ENCODE assay signal across 1 cellular context in genomic region chr7:12951397-12951801, GRCh38.
A peak's percentile ranks its signal among the peaks of the same experiment; 100 is the strongest.
TF ChIP-seq lines count a peak whose summit lies in the region.

No MANE protein-coding gene starts in this region.

TF ChIP-seq in K562, 482 proteins besides CTCF, POLR2A, EP300 and RAD21 (continued from another document and continues in another):
- no peak for TF ChIP-seq CHD7 (IDR thresholded peaks at IDR 0.05; ENCODE audit: low read depth, low read length)
- peak; percentile 24; the same call in 1 of the 2 replicates for TF ChIP-seq BCOR (IDR thresholded peaks at IDR 0.05)
- peak; percentile 95 to 96 for TF ChIP-seq KDM1A (IDR thresholded peaks at IDR 0.05)
- peak; percentile 79 to 91; a peak in 2 of 4 replicates for TF ChIP-seq TRIM24 (IDR thresholded peaks at IDR 0.05)
- TF ChIP-seq KAT2B (IDR thresholded peaks at IDR 0.05; ENCODE audit: low read depth, low read length) = no peak
- peak; percentile 66 for TF ChIP-seq FOS (IDR thresholded peaks at IDR 0.05; ENCODE audit: extremely low read depth, insufficient read length)
- peak in 1 of 2 experiments; percentile 87; a peak in 2 of 4 replicates for TF ChIP-seq ZNF318 (IDR thresholded peaks at IDR 0.05; ENCODE audit: borderline replicate concordance in 1 of 2, low read depth in 1 of 2)
- peak; percentile 12; the same call in 1 of the 2 replicates for TF ChIP-seq RFX1 (IDR thresholded peaks at IDR 0.05)
- peak; percentile 88 for TF ChIP-seq ADNP (tag; IDR thresholded peaks at IDR 0.05)
- TF ChIP-seq ZEB2 (IDR thresholded peaks at IDR 0.05) = peak; percentile 59; the same call in 1 of the 2 replicates
- peak; percentile 50; the same call in 1 of the 2 replicates for TF ChIP-seq NFE2 (IDR thresholded peaks at IDR 0.05; ENCODE audit: low read depth)
- peak; percentile 100 for TF ChIP-seq JUND (IDR thresholded peaks at IDR 0.05; ENCODE audit: borderline replicate concordance, low read depth, low read length)
- peak; percentile 99 for TF ChIP-seq JUND (tag; IDR thresholded peaks at IDR 0.05; ENCODE audit: borderline replicate concordance, low read depth, low read length)
- TF ChIP-seq CBFA2T2 (conservative IDR thresholded peaks at IDR 0.05) = peak; percentile 53; the same call in 1 of the 2 replicates
- TF ChIP-seq ARNT (IDR thresholded peaks at IDR 0.05) = peak in 1 of 2 experiments; percentile 58; a peak in 1 of 4 replicates
- peak; percentile 31 to 85 for TF ChIP-seq AFF1 (IDR thresholded peaks at IDR 0.05; ENCODE audit: low read depth in 1 of 2, partially characterized antibody in 2 of 2)
- peak; percentile 57 for TF ChIP-seq CEBPB (tag; IDR thresholded peaks at IDR 0.05)
- no peak for TF ChIP-seq POLR2G (IDR thresholded peaks at IDR 0.05; ENCODE audit: low read depth, low read length)
- no peak for TF ChIP-seq ZNF23 (CRISPR knock-in tag; IDR thresholded peaks at IDR 0.05)
- 0 out of 2 replicates have a peak, but pooled peaks have one; percentile 25 for TF ChIP-seq EP400 (IDR thresholded peaks at IDR 0.05)
- TF ChIP-seq TBL1XR1 (IDR thresholded peaks at IDR 0.05; ENCODE audit: low read length in 2 of 2) = peak in 1 of 2 experiments; percentile 64; a peak in 2 of 4 replicates
- TF ChIP-seq BRD9 (IDR thresholded peaks at IDR 0.05; ENCODE audit: low read depth, partially characterized antibody) = peak; percentile 29
- no peak for TF ChIP-seq DDX20 (tag; IDR thresholded peaks at IDR 0.05; ENCODE audit: low read depth)
- TF ChIP-seq NCOR1 (IDR thresholded peaks at IDR 0.05) = peak; percentile 46; the same call in 1 of the 2 replicates
- TF ChIP-seq NCOA1 (IDR thresholded peaks at IDR 0.05; ENCODE audit: low read depth) = peak; percentile 43; the same call in 1 of the 2 replicates
- TF ChIP-seq ARID4B (CRISPR knock-in tag; IDR thresholded peaks at IDR 0.05) = no peak
